In genomic region chr7:102749323-102749786, GRCh38 we compare ENCODE assay signal across 8 cellular contexts. TPM values are rescaled to one million over a fixed set of nuclear protein-coding genes. Genes with fewer than 3 reads are reported as not detected.
DNase-seq lines count a peak whose midpoint lies in the region; ATAC-seq and TF ChIP-seq lines count a peak whose summit lies in the region.
"Not testable (repeated sequence)": the region's sequence is repeated elsewhere in the genome, so short reads cannot be mapped to it uniquely, and the experiment has no call there.

No MANE protein-coding gene starts in this region.

- not testable (repeated sequence) for H3K9me2 ChIP-seq in Loucy (replicated peaks; ENCODE audit: low read depth, low read length)

- intact Hi-C loops in activated CD8-positive, alpha-beta T cell treated with anti-CD3 and anti-CD28 coated beads for 36 hours (cut with micrococcal nuclease) = not testable (repeated sequence)
- intact Hi-C loops in heart right ventricle (cut with DNase I) = loop anchor here in 3 of 10 donors (5.0 kb wide), 1 partner anchor 323 kb away; the partner anchor contains the start of gene FBXL13 (in 3 of the 3)

- peak overlapping the region; percentile 72 for H3K9ac ChIP-seq in Loucy (ENCODE audit: low read depth, low read length, poor library complexity, severe bottlenecking)
- H3K9ac ChIP-seq in muscle layer of colon (ENCODE audit: low read length) = not testable (repeated sequence)

- not testable (repeated sequence) for H3K79me2 ChIP-seq in Loucy (ENCODE audit: insufficient read depth, low read length)

- CTCF ChIA-PET in AG04449 (lab: Yijun Ruan, JAX) = interaction anchor here (1.2 kb wide), 1 partner anchor 313 kb away, joined by 5 read pairs; no protein-coding TSS in a partner anchor
- CTCF ChIA-PET in activated CD8-positive, alpha-beta T cell treated with anti-CD3 and anti-CD28 coated beads for 36 hours (lab: Charles Lee) = not testable (repeated sequence)

- H3K27ac Mint-ChIP-seq in activated CD8-positive, alpha-beta T cell treated with anti-CD3 and anti-CD28 coated beads for 36 hours = peak overlapping the region; percentile 87
- peak overlapping the region; percentile 32 for H3K27ac Mint-ChIP-seq in chondrocyte (ENCODE audit: unreplicated experiment)

- H3K27ac ChIP-seq in heart right ventricle (peak overlapping the region in 8 of 10 donors; percentile 58 to 80 (median 74)), skin epidermis (peak overlapping the region in 19 of 21 experiments; percentile 39 to 85 (median 69))
- H3K27ac ChIP-seq in muscle layer of colon (ENCODE audit: low read depth, low read length) = not testable (repeated sequence)

- not testable (repeated sequence) for H3K9me3 ChIP-seq in Loucy (ENCODE audit: insufficient read depth, low read depth, low read length); heart right ventricle; muscle layer of colon (ENCODE audit: low read length)

- not testable (repeated sequence) for H4K20me1 ChIP-seq in Loucy (ENCODE audit: insufficient read depth, low read length, poor library complexity, severe bottlenecking)

- ATAC-seq in GM21526 (IDR thresholded peaks at IDR 0.05; ENCODE audit: low FRiP score, unreplicated experiment) (peak; percentile 4), heart right ventricle (peak in 2 of 8 donors; percentile 13 to 39)
- not testable (repeated sequence) for ATAC-seq in activated CD8-positive, alpha-beta T cell treated with anti-CD3 and anti-CD28 coated beads for 36 hours

- H3K4me3 Mint-ChIP-seq in activated CD8-positive, alpha-beta T cell treated with anti-CD3 and anti-CD28 coated beads for 36 hours = peak overlapping the region; percentile 85
- H3K4me3 Mint-ChIP-seq in chondrocyte (ENCODE audit: unreplicated experiment) = peak overlapping the region; percentile 81

- not testable (repeated sequence) for H3K36me3 ChIP-seq in Loucy (ENCODE audit: insufficient read depth, low read length); heart right ventricle; muscle layer of colon (ENCODE audit: insufficient read depth, low read length)

- not testable (repeated sequence) for H3K27me3 Mint-ChIP-seq in activated CD8-positive, alpha-beta T cell treated with anti-CD3 and anti-CD28 coated beads for 36 hours; chondrocyte (ENCODE audit: low read depth)

- TF ChIP-seq CTCF in AG04449 (IDR thresholded peaks at IDR 0.05; ENCODE audit: insufficient read depth, low read length, missing control alignments); Loucy (conservative IDR thresholded peaks at IDR 0.05; ENCODE audit: low read length); activated CD8-positive, alpha-beta T cell treated with anti-CD3 and anti-CD28 coated beads for 36 hours (IDR thresholded peaks at IDR 0.05); chondrocyte (IDR thresholded peaks at IDR 0.05); heart right ventricle (IDR thresholded peaks at IDR 0.05): not testable (repeated sequence)

- 9 to 15% methylated on average over 5 to 13 of the region's 38 CpGs for WGBS in heart right ventricle, 2 donors

- H3K4me1 ChIP-seq in Loucy (ENCODE audit: insufficient read depth, low read length, poor library complexity, severe bottlenecking); muscle layer of colon (ENCODE audit: insufficient read depth, low read length): not testable (repeated sequence)
- H3K4me1 ChIP-seq in heart right ventricle = peaks cover 0 to 20% (median 13%) of the 10 kb centered on the region in 9 donors

- peak overlapping the region; percentile 70 for H3K4me3 ChIP-seq in AG04449 (ENCODE audit: low read depth, low read length)
- peak overlapping the region; percentile 79 for H3K4me3 ChIP-seq in Loucy (ENCODE audit: low read length, poor library complexity, severe bottlenecking)
- peak overlapping the region; percentile 42 to 85 (median 74) for H3K4me3 ChIP-seq in heart right ventricle
- H3K4me3 ChIP-seq in muscle layer of colon (ENCODE audit: low read depth in 1 of 2, low read length in 2 of 2) = peak overlapping the region; percentile 44 to 80
- peak overlapping the region; percentile 50 to 76 (median 63) for H3K4me3 ChIP-seq in skin epidermis

- H3K4me1 Mint-ChIP-seq in activated CD8-positive, alpha-beta T cell treated with anti-CD3 and anti-CD28 coated beads for 36 hours (ENCODE audit: low read depth) = peaks cover 16% of the 10 kb centered on the region
- peaks cover 19% of the 10 kb centered on the region for H3K4me1 Mint-ChIP-seq in chondrocyte (ENCODE audit: low read depth)

- H3K36me3 Mint-ChIP-seq in activated CD8-positive, alpha-beta T cell treated with anti-CD3 and anti-CD28 coated beads for 36 hours (ENCODE audit: low read depth); chondrocyte (ENCODE audit: low read depth): not testable (repeated sequence)

- not testable (repeated sequence) for DNase-seq in AG04449 (ENCODE audit: low read depth, low spot score); activated CD8-positive, alpha-beta T cell treated with anti-CD3 and anti-CD28 coated beads for 36 hours; chondrocyte (ENCODE audit: low spot score); heart right ventricle

- H2AFZ ChIP-seq in Loucy (ENCODE audit: low read length) = peak overlapping the region; percentile 89; the same call in 1 of the 2 replicates

- POLR2A ChIA-PET in AG04449 (lab: Yijun Ruan, JAX) = interaction anchor here (1.0 kb wide), 1 partner anchor 326 kb away, joined by 3 read pairs; the partner anchor contains the start of genes ARMC10 and FBXL13
- POLR2A ChIA-PET in activated CD8-positive, alpha-beta T cell treated with anti-CD3 and anti-CD28 coated beads for 36 hours (lab: Charles Lee) = interaction anchor here (0.9 kb wide), 1 partner anchor 326 kb away, joined by 5 read pairs; the partner anchor contains the start of genes ARMC10 and FBXL13

- not testable (repeated sequence) for H3K27me3 ChIP-seq in Loucy (ENCODE audit: insufficient read depth, low read length, poor library complexity, severe bottlenecking); heart right ventricle; muscle layer of colon (ENCODE audit: control insufficient read depth in 1 of 2, insufficient read depth in 2 of 2, low read length in 2 of 2)

- H3F3A ChIP-seq in Loucy (ENCODE audit: low read depth) = not testable (repeated sequence)

- not testable (repeated sequence) for H3K9me3 Mint-ChIP-seq in activated CD8-positive, alpha-beta T cell treated with anti-CD3 and anti-CD28 coated beads for 36 hours; chondrocyte (ENCODE audit: low read depth)

- H3K4me2 ChIP-seq in Loucy (ENCODE audit: low read depth, low read length, poor library complexity, severe bottlenecking) = peak overlapping the region; percentile 75

RNA-seq across cellular contexts. Expression of gene FAM185A, which starts 0.6 kb away (rescaled TPM):
- total RNA-seq in activated CD8-positive, alpha-beta T cell treated with anti-CD3 and anti-CD28 coated beads for 36 hours = 1 to 10 TPM; 7.9 to 10.0 TPM
- 5.6 to 7.5 TPM (median 5.8 TPM) in 3 replicates for total RNA-seq in chondrocyte
- total RNA-seq in heart right ventricle = 10 to 100 TPM in 2 of 10 donors, 1 to 10 TPM in 8; 4.8 to 12.4 (median 8.5) TPM
- 1 to 10 TPM; 3.7 to 4.6 TPM for polyA plus RNA-seq in heart right ventricle
